ENCODE assay signal across 3 cellular contexts in the genomic region with DNA sequence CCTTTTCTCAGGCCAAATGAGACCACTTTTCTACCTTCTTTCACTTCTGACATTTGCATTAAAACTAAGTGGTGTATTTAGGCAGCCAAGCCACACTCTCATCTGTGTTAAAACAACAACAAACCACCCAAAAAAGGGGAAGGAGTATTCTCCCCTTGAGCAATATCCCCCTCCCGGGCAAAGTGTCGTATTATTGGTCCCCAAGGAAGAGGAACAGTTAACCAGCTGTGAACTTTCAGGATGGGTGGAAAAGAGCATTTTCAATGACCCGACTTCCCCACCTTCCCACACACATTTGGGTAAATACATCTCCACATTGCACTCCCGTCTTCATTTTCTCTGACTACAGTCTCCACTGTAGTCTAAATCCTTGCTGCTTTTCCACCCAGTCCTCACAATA.
TF ChIP-seq lines count a peak whose summit lies in the region.

No MANE protein-coding gene starts in this region.

TF ChIP-seq in SK-N-SH, 30 proteins besides CTCF, POLR2A, EP300 and RAD21:
- TF ChIP-seq RXRA (IDR thresholded peaks at IDR 0.05; ENCODE audit: borderline replicate concordance, low read depth) = no peak
- TF ChIP-seq, protein P1, sequence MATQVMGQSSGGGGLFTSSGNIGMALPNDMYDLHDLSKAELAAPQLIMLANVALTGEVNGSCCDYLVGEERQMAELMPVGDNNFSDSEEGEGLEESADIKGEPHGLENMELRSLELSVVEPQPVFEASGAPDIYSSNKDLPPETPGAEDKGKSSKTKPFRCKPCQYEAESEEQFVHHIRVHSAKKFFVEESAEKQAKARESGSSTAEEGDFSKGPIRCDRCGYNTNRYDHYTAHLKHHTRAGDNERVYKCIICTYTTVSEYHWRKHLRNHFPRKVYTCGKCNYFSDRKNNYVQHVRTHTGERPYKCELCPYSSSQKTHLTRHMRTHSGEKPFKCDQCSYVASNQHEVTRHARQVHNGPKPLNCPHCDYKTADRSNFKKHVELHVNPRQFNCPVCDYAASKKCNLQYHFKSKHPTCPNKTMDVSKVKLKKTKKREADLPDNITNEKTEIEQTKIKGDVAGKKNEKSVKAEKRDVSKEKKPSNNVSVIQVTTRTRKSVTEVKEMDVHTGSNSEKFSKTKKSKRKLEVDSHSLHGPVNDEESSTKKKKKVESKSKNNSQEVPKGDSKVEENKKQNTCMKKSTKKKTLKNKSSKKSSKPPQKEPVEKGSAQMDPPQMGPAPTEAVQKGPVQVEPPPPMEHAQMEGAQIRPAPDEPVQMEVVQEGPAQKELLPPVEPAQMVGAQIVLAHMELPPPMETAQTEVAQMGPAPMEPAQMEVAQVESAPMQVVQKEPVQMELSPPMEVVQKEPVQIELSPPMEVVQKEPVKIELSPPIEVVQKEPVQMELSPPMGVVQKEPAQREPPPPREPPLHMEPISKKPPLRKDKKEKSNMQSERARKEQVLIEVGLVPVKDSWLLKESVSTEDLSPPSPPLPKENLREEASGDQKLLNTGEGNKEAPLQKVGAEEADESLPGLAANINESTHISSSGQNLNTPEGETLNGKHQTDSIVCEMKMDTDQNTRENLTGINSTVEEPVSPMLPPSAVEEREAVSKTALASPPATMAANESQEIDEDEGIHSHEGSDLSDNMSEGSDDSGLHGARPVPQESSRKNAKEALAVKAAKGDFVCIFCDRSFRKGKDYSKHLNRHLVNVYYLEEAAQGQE (IDR thresholded peaks at IDR 0.05; ENCODE audit: low read depth, low read length) = no peak
- no peak for TF ChIP-seq SMC3 (IDR thresholded peaks at IDR 0.05; ENCODE audit: low read depth, low read length)
- TF ChIP-seq, protein P2, sequence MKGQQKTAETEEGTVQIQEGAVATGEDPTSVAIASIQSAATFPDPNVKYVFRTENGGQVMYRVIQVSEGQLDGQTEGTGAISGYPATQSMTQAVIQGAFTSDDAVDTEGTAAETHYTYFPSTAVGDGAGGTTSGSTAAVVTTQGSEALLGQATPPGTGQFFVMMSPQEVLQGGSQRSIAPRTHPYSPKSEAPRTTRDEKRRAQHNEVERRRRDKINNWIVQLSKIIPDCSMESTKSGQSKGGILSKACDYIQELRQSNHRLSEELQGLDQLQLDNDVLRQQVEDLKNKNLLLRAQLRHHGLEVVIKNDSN (IDR thresholded peaks at IDR 0.05; ENCODE audit: borderline replicate concordance, low read depth) = no peak
- TF ChIP-seq FOXM1 (IDR thresholded peaks at IDR 0.05; ENCODE audit: low read depth) = no peak
- TF ChIP-seq NFIC (IDR thresholded peaks at IDR 0.05; ENCODE audit: borderline replicate concordance) = no peak
- TF ChIP-seq POLR2AphosphoS5 (IDR thresholded peaks at IDR 0.05; ENCODE audit: low read depth, low read length) = no peak
- no peak for TF ChIP-seq FOSL2 (IDR thresholded peaks at IDR 0.05; ENCODE audit: borderline replicate concordance, low read depth)
- TF ChIP-seq NRF1 (IDR thresholded peaks at IDR 0.05; ENCODE audit: low read depth, low read length) = no peak

TF ChIP-seq in SK-N-SH treated with all-trans-retinoic acid at 6 μM for 48 hours, 23 proteins besides CTCF, POLR2A, EP300 and RAD21:
- TF ChIP-seq ZNF8 (CRISPR knock-in tag; IDR thresholded peaks at IDR 0.05) = no peak
- TF ChIP-seq, protein P3, sequence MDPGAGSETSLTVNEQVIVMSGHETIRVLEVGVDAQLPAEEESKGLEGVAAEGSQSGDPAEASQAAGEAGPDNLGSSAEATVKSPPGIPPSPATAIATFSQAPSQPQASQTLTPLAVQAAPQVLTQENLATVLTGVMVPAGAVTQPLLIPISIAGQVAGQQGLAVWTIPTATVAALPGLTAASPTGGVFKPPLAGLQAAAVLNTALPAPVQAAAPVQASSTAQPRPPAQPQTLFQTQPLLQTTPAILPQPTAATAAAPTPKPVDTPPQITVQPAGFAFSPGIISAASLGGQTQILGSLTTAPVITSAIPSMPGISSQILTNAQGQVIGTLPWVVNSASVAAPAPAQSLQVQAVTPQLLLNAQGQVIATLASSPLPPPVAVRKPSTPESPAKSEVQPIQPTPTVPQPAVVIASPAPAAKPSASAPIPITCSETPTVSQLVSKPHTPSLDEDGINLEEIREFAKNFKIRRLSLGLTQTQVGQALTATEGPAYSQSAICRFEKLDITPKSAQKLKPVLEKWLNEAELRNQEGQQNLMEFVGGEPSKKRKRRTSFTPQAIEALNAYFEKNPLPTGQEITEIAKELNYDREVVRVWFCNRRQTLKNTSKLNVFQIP (CRISPR knock-in tag; IDR thresholded peaks at IDR 0.05; ENCODE audit: borderline replicate concordance, low read depth) = no peak
- no peak for TF ChIP-seq ZNF70 (CRISPR knock-in tag; IDR thresholded peaks at IDR 0.05)
- no peak for TF ChIP-seq RARB (CRISPR knock-in tag; IDR thresholded peaks at IDR 0.05)
- TF ChIP-seq, protein P4, sequence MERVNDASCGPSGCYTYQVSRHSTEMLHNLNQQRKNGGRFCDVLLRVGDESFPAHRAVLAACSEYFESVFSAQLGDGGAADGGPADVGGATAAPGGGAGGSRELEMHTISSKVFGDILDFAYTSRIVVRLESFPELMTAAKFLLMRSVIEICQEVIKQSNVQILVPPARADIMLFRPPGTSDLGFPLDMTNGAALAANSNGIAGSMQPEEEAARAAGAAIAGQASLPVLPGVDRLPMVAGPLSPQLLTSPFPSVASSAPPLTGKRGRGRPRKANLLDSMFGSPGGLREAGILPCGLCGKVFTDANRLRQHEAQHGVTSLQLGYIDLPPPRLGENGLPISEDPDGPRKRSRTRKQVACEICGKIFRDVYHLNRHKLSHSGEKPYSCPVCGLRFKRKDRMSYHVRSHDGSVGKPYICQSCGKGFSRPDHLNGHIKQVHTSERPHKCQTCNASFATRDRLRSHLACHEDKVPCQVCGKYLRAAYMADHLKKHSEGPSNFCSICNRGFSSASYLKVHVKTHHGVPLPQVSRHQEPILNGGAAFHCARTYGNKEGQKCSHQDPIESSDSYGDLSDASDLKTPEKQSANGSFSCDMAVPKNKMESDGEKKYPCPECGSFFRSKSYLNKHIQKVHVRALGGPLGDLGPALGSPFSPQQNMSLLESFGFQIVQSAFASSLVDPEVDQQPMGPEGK (CRISPR knock-in tag; IDR thresholded peaks at IDR 0.05; ENCODE audit: borderline replicate concordance) = no peak
- no peak for TF ChIP-seq ESRRG (CRISPR knock-in tag; IDR thresholded peaks at IDR 0.05)
- TF ChIP-seq OSR1 (CRISPR knock-in tag; IDR thresholded peaks at IDR 0.05) = no peak
- TF ChIP-seq TOX (CRISPR knock-in tag; IDR thresholded peaks at IDR 0.05; ENCODE audit: borderline replicate concordance) = no peak
- TF ChIP-seq BACH2 (CRISPR knock-in tag; IDR thresholded peaks at IDR 0.05; ENCODE audit: borderline replicate concordance) = no peak
- no peak for TF ChIP-seq PPARA (CRISPR knock-in tag; IDR thresholded peaks at IDR 0.05; ENCODE audit: borderline replicate concordance)
TF ChIP-seq in SK-N-SH treated with all-trans-retinoic acid at 6 μM for 48 hours: peak in this region for 0.

TF ChIP-seq in HepG2, 621 proteins besides CTCF, POLR2A, EP300 and RAD21:
- TF ChIP-seq FOSL2 (CRISPR knock-in tag; IDR thresholded peaks at IDR 0.05) = no peak
- TF ChIP-seq RBM22 (optimal IDR thresholded peaks at IDR 0.05; ENCODE audit: low read length) = peak; percentile 64
- 0 out of 2 replicates have a peak, but pooled peaks have one; percentile 35 for TF ChIP-seq POLR2AphosphoS5 (IDR thresholded peaks at IDR 0.05; ENCODE audit: low read depth, low read length)
- TF ChIP-seq POLR2G (IDR thresholded peaks at IDR 0.05; ENCODE audit: low read depth, low read length) = 0 out of 2 replicates have a peak, but pooled peaks have one; percentile 42
